Comparison of ENCODE assay signal across 8 cellular contexts in the genomic region with DNA sequence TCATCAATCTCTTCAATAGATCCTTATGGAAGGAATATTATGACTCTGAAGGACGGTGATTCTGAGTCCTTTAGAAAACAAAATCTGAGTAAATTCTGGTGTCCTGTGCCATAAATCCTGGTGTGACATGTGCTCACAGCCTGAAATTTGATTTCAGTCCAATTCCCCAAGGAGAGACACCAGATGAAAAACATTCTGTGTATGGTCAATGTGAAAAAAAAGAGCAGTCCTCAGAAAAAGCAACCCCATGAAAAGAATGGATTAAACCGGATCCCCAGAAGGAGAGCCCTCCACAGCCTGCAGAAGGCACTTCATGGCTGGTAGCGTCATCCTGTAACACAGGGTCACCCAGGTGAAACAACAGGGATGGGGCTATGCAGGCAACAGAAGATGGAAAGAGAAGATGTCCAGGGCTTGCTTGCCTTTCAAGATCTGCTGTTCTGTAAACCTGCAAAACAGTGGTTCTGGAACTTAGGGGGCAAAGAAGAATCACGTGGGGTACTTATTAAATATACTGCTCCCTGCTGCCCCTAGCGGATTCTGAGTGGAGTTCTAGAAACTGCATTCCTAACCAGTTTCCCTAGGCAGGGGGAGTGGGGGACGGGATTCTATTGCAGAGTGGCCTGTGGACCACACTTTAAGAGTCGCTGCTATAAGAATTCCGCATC.
DNase-seq lines count a peak whose midpoint lies in the region; ATAC-seq and TF ChIP-seq lines count a peak whose summit lies in the region.

No MANE protein-coding gene starts in this region.

- H3K36me3 Mint-ChIP-seq in CD14-positive monocyte, result peaks cover 0 to 7% of the 10 kb centered on the region in 2 donors

- peak; percentile 62 for ATAC-seq in GM19043 (IDR thresholded peaks at IDR 0.05; ENCODE audit: low read depth, unreplicated experiment)
- peak; percentile 70 for ATAC-seq in HG03571 (IDR thresholded peaks at IDR 0.05; ENCODE audit: unreplicated experiment)

- H3K27me3 Mint-ChIP-seq in CD14-positive monocyte (ENCODE audit: low read depth in 3 of 3), result peaks cover 0 to 2% (median 0%) of the 10 kb centered on the region in 3 donors

- no peak for TF ChIP-seq POLR2A in vagina (IDR thresholded peaks at IDR 0.05)

- no peaks in the 10 kb centered on the region for H3K9me3 ChIP-seq in vagina

- H3K4me3 Mint-ChIP-seq in CD14-positive monocyte, result peak overlapping the region; percentile 78 to 90

- intact Hi-C loops in CD14-positive monocyte (cut with micrococcal nuclease), result loop anchor here (10.0 kb wide), 1 partner anchor 122 kb away; a partner anchor contains a TSS
- intact Hi-C loops in vagina (cut with DNase I), result no loop called here

- no peak overlapping the region for H3K27ac ChIP-seq in vagina

- H3K4me1 Mint-ChIP-seq in CD14-positive monocyte, result peaks cover 34% of the 10 kb centered on the region

- no peaks in the 10 kb centered on the region for H3K27me3 ChIP-seq in vagina

- H3K27ac Mint-ChIP-seq in CD14-positive monocyte, result peak overlapping the region; percentile 61 to 91 (median 80)

- H3K36me3 ChIP-seq in vagina, result no peaks in the 10 kb centered on the region

- H3K9me3 Mint-ChIP-seq in CD14-positive monocyte, result peaks cover 7 to 19% (median 12%) of the 10 kb centered on the region in 7 donors

- peak overlapping the region; percentile 7 to 14 for H3K4me3 ChIP-seq in vagina

- DNase-seq in CD14-positive monocyte (ENCODE audit: low spot score) (no peak), SK-N-DZ (ENCODE audit: low spot score) (peak; percentile 86), ecto neural progenitor cell (ENCODE audit: low spot score) (peak; percentile 66), lung microvascular endothelial cell (ENCODE audit: low read depth in 2 of 2) (peak; percentile 34 to 54), vagina (ENCODE audit: extremely low spot score in 2 of 2) (no peak), GF-D8 (lab: John Stamatoyannopoulos, UW) (no peak)

- peaks cover 32% of the 10 kb centered on the region for H3K4me1 ChIP-seq in vagina

- peak; percentile 92 for TF ChIP-seq CTCF in CD14-positive monocyte (IDR thresholded peaks at IDR 0.05)
- TF ChIP-seq CTCF in vagina (IDR thresholded peaks at IDR 0.05), result peak in 1 of 3 experiments; percentile 24

Comparison
In these comparisons a context has a peak if more than half of its experiments do, and no peak if none do; other contexts are left out.
1. DNase-seq: peak in SK-N-DZ (single experiment), ecto neural progenitor cell (single experiment) and lung microvascular endothelial cell (2 of 2); none in CD14-positive monocyte (single experiment), vagina (0 of 2) and GF-D8 (single experiment).